ENCODE assay signal across 8 cellular contexts in genomic region chr18:6414723-6415362, GRCh38. TPM values are rescaled to one million over a fixed set of nuclear protein-coding genes. Genes with fewer than 3 reads are reported as not detected.
DNase-seq lines count a peak whose midpoint lies in the region; ATAC-seq and TF ChIP-seq lines count a peak whose summit lies in the region.

Gene L3MBTL4 (minus strand): TSS chr18:6414911. CDS start chr18:6311625, 103,286 bp downstream.

- ATAC-seq in GM21381 (IDR thresholded peaks at IDR 0.05; ENCODE audit: unreplicated experiment) (peak; percentile 59), HG03571 (IDR thresholded peaks at IDR 0.05; ENCODE audit: unreplicated experiment) (peak; percentile 54), body of pancreas (peak; percentile 82)
- peak; percentile 28 for ATAC-seq in stimulated activated effector memory CD8-positive, alpha-beta T cell treated with anti-CD3 and anti-CD28 coated beads, Interleukin-12 subunit alpha, Interleukin-12 subunit beta, amount 100 ng/mL, for 72 hours

- 0 to 1% methylated on average over 7 to 42 of the region's 67 CpGs for WGBS in body of pancreas, 2 donors

- H3K4me1 Mint-ChIP-seq in stimulated activated effector memory CD8-positive, alpha-beta T cell treated with anti-CD3 and anti-CD28 coated beads, Interleukin-12 subunit alpha, Interleukin-12 subunit beta, amount 100 ng/mL, for 72 hours = no peaks in the 10 kb centered on the region

- H3K27ac Mint-ChIP-seq in stimulated activated effector memory CD8-positive, alpha-beta T cell treated with anti-CD3 and anti-CD28 coated beads, Interleukin-12 subunit alpha, Interleukin-12 subunit beta, amount 100 ng/mL, for 72 hours = no peak within 1 kb of the TSS

- H3K36me3 Mint-ChIP-seq in stimulated activated effector memory CD8-positive, alpha-beta T cell treated with anti-CD3 and anti-CD28 coated beads, Interleukin-12 subunit alpha, Interleukin-12 subunit beta, amount 100 ng/mL, for 72 hours = no peaks in the 10 kb centered on the region

- peaks cover 7% of the 10 kb centered on the region for H3K9me3 Mint-ChIP-seq in stimulated activated effector memory CD8-positive, alpha-beta T cell treated with anti-CD3 and anti-CD28 coated beads, Interleukin-12 subunit alpha, Interleukin-12 subunit beta, amount 100 ng/mL, for 72 hours

- TF ChIP-seq CTCF in body of pancreas (IDR thresholded peaks at IDR 0.05) = no peak

- H3K4me3 Mint-ChIP-seq in stimulated activated effector memory CD8-positive, alpha-beta T cell treated with anti-CD3 and anti-CD28 coated beads, Interleukin-12 subunit alpha, Interleukin-12 subunit beta, amount 100 ng/mL, for 72 hours = peak within 1 kb of the TSS; percentile 52

- intact Hi-C loops in body of pancreas (cut with DNase I) = no loop called here

- H3K27me3 ChIP-seq in body of pancreas = no peaks in the 10 kb centered on the region
- no peaks in the 10 kb centered on the region for H3K27me3 ChIP-seq in layer of hippocampus (ENCODE audit: control insufficient read depth, insufficient read depth, low read length)

- peaks cover 21% of the 10 kb centered on the region for H3K4me1 ChIP-seq in body of pancreas

- peak within 1 kb of the TSS; percentile 73 to 87 for H3K4me3 ChIP-seq in body of pancreas

- H3K36me3 ChIP-seq in body of pancreas (replicated peaks in 1 of 2; ENCODE audit: insufficient read depth in 1 of 2, low read depth in 2 of 2) = no peaks in the 10 kb centered on the region

- peak in 2 of 3 donors; percentile 29 to 54 for TF ChIP-seq POLR2A in body of pancreas (IDR thresholded peaks at IDR 0.05)

- peak in 2 of 3 experiments; percentile 3 to 20 for DNase-seq in NCI-H1417 (lab: John Stamatoyannopoulos, UW)
- no peak for DNase-seq in NCI-H1417 treated with DMSO at 0.1 percent for 48 hours (lab: John Stamatoyannopoulos, UW)
- DNase-seq in body of pancreas = peak; percentile 68 to 81 (median 72)
- DNase-seq in stimulated activated effector memory CD8-positive, alpha-beta T cell treated with anti-CD3 and anti-CD28 coated beads, Interleukin-12 subunit alpha, Interleukin-12 subunit beta, amount 100 ng/mL, for 72 hours (ENCODE audit: low spot score in 2 of 2) = no peak
- no peak for DNase-seq in central memory CD4-positive, alpha-beta T cell

- H3K27ac ChIP-seq in body of pancreas (peak within 1 kb of the TSS; percentile 57 to 99 (median 94)), layer of hippocampus (ENCODE audit: low read depth, low read length) (peak within 1 kb of the TSS; percentile 89)

- H3K9me3 ChIP-seq in body of pancreas = no peaks in the 10 kb centered on the region

RNA-seq across cellular contexts. Expression of gene L3MBTL4, which starts in this region (rescaled TPM):
- 10 to 100 TPM; 10.9 to 11.2 TPM for total RNA-seq in body of pancreas

Comparison
In these comparisons a context has a peak if more than half of its experiments do, and no peak if none do; other contexts are left out.
1. DNase-seq: peak in NCI-H1417 (2 of 3) and body of pancreas (4 of 4); none in NCI-H1417 treated with DMSO at 0.1 percent for 48 hours (single experiment), stimulated activated effector memory CD8-positive, alpha-beta T cell treated with anti-CD3 and anti-CD28 coated beads, Interleukin-12 subunit alpha, Interleukin-12 subunit beta, amount 100 ng/mL, for 72 hours (0 of 2) and central memory CD4-positive, alpha-beta T cell (single experiment).
2. ATAC-seq: peak in every context shown above with its lines; median percentile 82 in body of pancreas; 59 in GM21381; 54 in HG03571; 28 in stimulated activated effector memory CD8-positive, alpha-beta T cell treated with anti-CD3 and anti-CD28 coated beads, Interleukin-12 subunit alpha, Interleukin-12 subunit beta, amount 100 ng/mL, for 72 hours.